In the genomic region with DNA sequence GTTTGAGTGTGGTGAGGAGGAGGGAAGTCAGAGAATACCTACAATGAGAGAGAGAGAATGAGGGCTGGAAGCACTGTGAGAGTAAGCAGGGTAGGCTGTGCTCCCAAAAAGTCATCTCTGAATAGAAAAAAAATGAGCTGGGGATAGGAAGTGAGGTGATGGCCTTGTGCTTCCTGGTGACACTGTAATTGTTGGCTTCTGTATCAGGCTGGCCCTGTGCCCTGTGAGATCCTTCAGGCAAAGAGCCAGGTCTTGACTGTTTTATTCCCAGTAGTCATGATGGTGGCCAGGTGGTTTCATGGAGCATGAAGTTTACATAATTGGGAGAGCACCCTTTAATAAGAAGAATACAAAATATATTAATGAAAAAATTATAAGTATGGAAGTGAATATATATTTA, we compare ENCODE assay signal across 1 cellular context.
TF ChIP-seq lines count a peak whose summit lies in the region.

No MANE protein-coding gene starts in this region.

TF ChIP-seq in IMR-90, 13 proteins besides CTCF, POLR2A, EP300 and RAD21 (continued from another document):
- TF ChIP-seq, protein P1, sequence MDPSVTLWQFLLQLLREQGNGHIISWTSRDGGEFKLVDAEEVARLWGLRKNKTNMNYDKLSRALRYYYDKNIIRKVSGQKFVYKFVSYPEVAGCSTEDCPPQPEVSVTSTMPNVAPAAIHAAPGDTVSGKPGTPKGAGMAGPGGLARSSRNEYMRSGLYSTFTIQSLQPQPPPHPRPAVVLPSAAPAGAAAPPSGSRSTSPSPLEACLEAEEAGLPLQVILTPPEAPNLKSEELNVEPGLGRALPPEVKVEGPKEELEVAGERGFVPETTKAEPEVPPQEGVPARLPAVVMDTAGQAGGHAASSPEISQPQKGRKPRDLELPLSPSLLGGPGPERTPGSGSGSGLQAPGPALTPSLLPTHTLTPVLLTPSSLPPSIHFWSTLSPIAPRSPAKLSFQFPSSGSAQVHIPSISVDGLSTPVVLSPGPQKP (IDR thresholded peaks at IDR 0.05; ENCODE audit: borderline replicate concordance, low read depth, low read length), result no peak
- TF ChIP-seq BHLHE40 (IDR thresholded peaks at IDR 0.05; ENCODE audit: low read depth, low read length) (no peak), NFE2L2 (IDR thresholded peaks at IDR 0.05; ENCODE audit: low read depth, low read length) (no peak), MAFK (IDR thresholded peaks at IDR 0.05; ENCODE audit: low read depth, low read length) (no peak), CEBPB (IDR thresholded peaks at IDR 0.05; ENCODE audit: low read depth, low read length) (no peak), MXI1 (IDR thresholded peaks at IDR 0.05; ENCODE audit: borderline replicate concordance, low read depth, low read length) (no peak), MAZ (IDR thresholded peaks at IDR 0.05; ENCODE audit: borderline replicate concordance, low read depth, low read length) (no peak)
- TF ChIP-seq, protein P2, sequence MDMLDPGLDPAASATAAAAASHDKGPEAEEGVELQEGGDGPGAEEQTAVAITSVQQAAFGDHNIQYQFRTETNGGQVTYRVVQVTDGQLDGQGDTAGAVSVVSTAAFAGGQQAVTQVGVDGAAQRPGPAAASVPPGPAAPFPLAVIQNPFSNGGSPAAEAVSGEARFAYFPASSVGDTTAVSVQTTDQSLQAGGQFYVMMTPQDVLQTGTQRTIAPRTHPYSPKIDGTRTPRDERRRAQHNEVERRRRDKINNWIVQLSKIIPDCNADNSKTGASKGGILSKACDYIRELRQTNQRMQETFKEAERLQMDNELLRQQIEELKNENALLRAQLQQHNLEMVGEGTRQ (IDR thresholded peaks at IDR 0.05; ENCODE audit: low read depth, low read length), result no peak
